In genomic region chrX:1466971-1467561, GRCh38 we compare ENCODE assay signal across 1 cellular context.
TF ChIP-seq lines count a peak whose summit lies in the region.

No MANE protein-coding gene starts in this region.

TF ChIP-seq in GM23338, 12 proteins besides CTCF, POLR2A, EP300 and RAD21 (continued from another document):
- TF ChIP-seq EZH2phosphoT487 (IDR thresholded peaks at IDR 0.05; ENCODE audit: unreplicated experiment) (no peak), ZNF114 (CRISPR knock-in tag; IDR thresholded peaks at IDR 0.05) (no peak), JUNB (IDR thresholded peaks at IDR 0.05; ENCODE audit: unreplicated experiment) (no peak), POLR2AphosphoS5 (IDR thresholded peaks at IDR 0.05; ENCODE audit: low read depth) (no peak), EZH2 (IDR thresholded peaks at IDR 0.05; ENCODE audit: low read depth, unreplicated experiment) (no peak), NANOG (IDR thresholded peaks at IDR 0.05; ENCODE audit: borderline replicate concordance) (no peak)
TF ChIP-seq in GM23338: peak in this region for 0.
